Comparison of ENCODE assay signal across 8 cellular contexts in genomic region chr7:54355842-54356241, GRCh38.
"Had no signal": no experiment of that assay in that cellular context is flagged by ENCODE, and none has a peak within 500 bp of the region (broad histone marks: within the 10 kb centered on the region; RNA-seq: fewer than 3 reads in every experiment).

No MANE protein-coding gene starts in this region.

- DNase-seq: GDM1, GF-D8 had no signal

- FAIRE-seq: G401.6, GM12878, GM12891, GM12892, GM18507, GM19239 had no signal
